ENCODE assay signal across 1 cellular context in the genomic region with DNA sequence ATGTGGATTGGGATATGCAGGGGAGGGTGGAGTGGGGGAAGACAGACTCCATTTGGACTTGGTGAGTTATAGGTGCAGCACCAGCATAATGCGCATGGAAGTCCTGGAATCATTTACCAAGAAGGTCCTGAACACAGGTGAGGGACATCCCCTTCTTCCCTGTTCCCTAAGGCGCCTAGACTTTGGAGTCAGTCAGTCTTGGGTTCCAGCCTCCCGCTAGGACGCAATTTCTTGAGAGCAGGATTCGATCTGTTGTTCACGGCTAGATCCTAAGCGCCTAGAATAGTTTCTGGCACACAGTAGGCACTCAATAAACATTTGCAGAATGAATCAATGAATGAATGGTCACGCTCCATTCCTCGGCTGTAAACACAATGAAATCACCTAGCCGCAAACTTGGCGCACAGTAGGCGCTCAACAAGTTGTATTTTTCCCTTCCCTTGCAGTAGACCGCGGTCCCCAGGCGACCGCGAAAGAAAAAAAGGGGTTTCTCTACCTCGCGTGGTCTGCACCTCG.
TF ChIP-seq lines count a peak whose summit lies in the region.

No MANE protein-coding gene starts in this region.

TF ChIP-seq in K562, 482 proteins besides CTCF, POLR2A, EP300 and RAD21 (continued from another document):
- TF ChIP-seq SMARCE1 (IDR thresholded peaks at IDR 0.05), result no peak
- TF ChIP-seq RB1 (IDR thresholded peaks at IDR 0.05; ENCODE audit: low read depth), result no peak
- no peak for TF ChIP-seq RBM25 (IDR thresholded peaks at IDR 0.05; ENCODE audit: low read depth, low read length, severe bottlenecking)
- TF ChIP-seq KAT7 (CRISPR knock-in tag; IDR thresholded peaks at IDR 0.05; ENCODE audit: borderline replicate concordance), result peak; percentile 15; the same call in 1 of the 2 replicates
